ENCODE assay signal across 8 cellular contexts in genomic region chr2:97663962-97664635, GRCh38. TPM values are rescaled to one million over a fixed set of nuclear protein-coding genes. Genes with fewer than 3 reads are reported as not detected.
DNase-seq lines count a peak whose midpoint lies in the region; ATAC-seq and TF ChIP-seq lines count a peak whose summit lies in the region.

Gene ACTR1B, minus strand, starts transcription at chr2:97664044. Its CDS starts 154 bp downstream, at chr2:97663890.

- CTCF ChIA-PET in activated B cell treated with CpG ODN at 0.5 μM for 24 hours (lab: Charles Lee), result interaction anchor here (1.4 to 2.9 kb wide), 4 partner anchors 11 to 74 kb away, joined by 4 to 18 read pairs (median 10); partner anchors contain the start of gene COX5B

- POLR2A ChIA-PET in activated B cell treated with CpG ODN at 0.5 μM for 24 hours (lab: Charles Lee), result interaction anchor here (0.6 to 7.5 kb wide), 9 partner anchors 9 to 188 kb away, joined by 3 to 207 read pairs (median 4); partner anchors contain the start of genes ANKRD36B and COX5B

- peak; percentile 62 for TF ChIP-seq CTCF in AG09319 (IDR thresholded peaks at IDR 0.05; ENCODE audit: low read depth, low read length)
- no peak for TF ChIP-seq CTCF in activated B cell treated with CpG ODN at 0.5 μM for 24 hours (IDR thresholded peaks at IDR 0.05)

- H3K4me3 Mint-ChIP-seq in activated B cell treated with CpG ODN at 0.5 μM for 24 hours (peak within 1 kb of the TSS; percentile 92), immature natural killer cell (peak within 1 kb of the TSS; percentile 93 to 98 (median 97))

- H3K4me1 Mint-ChIP-seq in activated B cell treated with CpG ODN at 0.5 μM for 24 hours (peaks cover 28% of the 10 kb centered on the region), immature natural killer cell (peaks cover 31 to 41% of the 10 kb centered on the region in 2 donors)

- peak within 1 kb of the TSS; percentile 92 for H3K27ac ChIP-seq in caudate nucleus (ENCODE audit: low read depth, low read length)

- intact Hi-C loops in activated B cell treated with CpG ODN at 0.5 μM for 24 hours (cut with micrococcal nuclease), result loop anchor here (1.0 to 10.0 kb wide), 12 partner anchors 19 to 1828 kb away; partner anchors contain the start of genes ANKRD39, C2orf15, CNNM3 and CNNM4

- H3K36me3 Mint-ChIP-seq in activated B cell treated with CpG ODN at 0.5 μM for 24 hours (ENCODE audit: low read depth) (peaks cover 21% of the 10 kb centered on the region), immature natural killer cell (no peaks in the 10 kb centered on the region)

- peak within 1 kb of the TSS; percentile 91 for H3K27ac Mint-ChIP-seq in activated B cell treated with CpG ODN at 0.5 μM for 24 hours
- peak within 1 kb of the TSS; percentile 97 to 99 (median 98) for H3K27ac Mint-ChIP-seq in immature natural killer cell

- H3K9me3 Mint-ChIP-seq in activated B cell treated with CpG ODN at 0.5 μM for 24 hours (no peaks in the 10 kb centered on the region), immature natural killer cell (no peaks in the 10 kb centered on the region)

- H3K27me3 Mint-ChIP-seq in activated B cell treated with CpG ODN at 0.5 μM for 24 hours (no peaks in the 10 kb centered on the region), immature natural killer cell (ENCODE audit: low read depth in 3 of 3) (peaks cover 2 to 7% (median 5%) of the 10 kb centered on the region in 3 donors)

- peak; percentile 94 for DNase-seq in AG09319 (ENCODE audit: extremely low read depth, low read depth)
- peak; percentile 99 for DNase-seq in NCI-H345 (lab: John Stamatoyannopoulos, UW)
- DNase-seq in activated B cell treated with CpG ODN at 0.5 μM for 24 hours, result peak; percentile 93
- DNase-seq in caudate nucleus (lab: John Stamatoyannopoulos, UW), result peak; percentile 73 to 99 (median 97)
- peak; percentile 98 for DNase-seq in immature natural killer cell
- peak; percentile 94 for DNase-seq in smooth muscle cell of the brain vasculature (ENCODE audit: low read depth, low spot score)

- ATAC-seq in GM19023 (IDR thresholded peaks at IDR 0.05; ENCODE audit: unreplicated experiment) (peak; percentile 82), HG03280 (IDR thresholded peaks at IDR 0.05; ENCODE audit: unreplicated experiment) (peak; percentile 88), activated B cell treated with CpG ODN at 0.5 μM for 24 hours (ENCODE audit: low read depth) (peak; percentile 89)

RNA-seq across cellular contexts. Expression of gene ACTR1B, which starts in this region (rescaled TPM):
- 55.0 and 55.9 TPM in 2 replicates for total RNA-seq in activated B cell treated with CpG ODN at 0.5 μM for 24 hours
- 10 to 100 TPM; 15.3 to 19.3 (median 17.3) TPM for polyA plus RNA-seq in immature natural killer cell

Comparison
In these comparisons a context has a peak if more than half of its experiments do, and no peak if none do; other contexts are left out.
1. Peak in every context shown above with its lines: DNase-seq, ATAC-seq and H3K27ac ChIP-seq.